1 cellular context compared by ENCODE assay signal in the genomic region with DNA sequence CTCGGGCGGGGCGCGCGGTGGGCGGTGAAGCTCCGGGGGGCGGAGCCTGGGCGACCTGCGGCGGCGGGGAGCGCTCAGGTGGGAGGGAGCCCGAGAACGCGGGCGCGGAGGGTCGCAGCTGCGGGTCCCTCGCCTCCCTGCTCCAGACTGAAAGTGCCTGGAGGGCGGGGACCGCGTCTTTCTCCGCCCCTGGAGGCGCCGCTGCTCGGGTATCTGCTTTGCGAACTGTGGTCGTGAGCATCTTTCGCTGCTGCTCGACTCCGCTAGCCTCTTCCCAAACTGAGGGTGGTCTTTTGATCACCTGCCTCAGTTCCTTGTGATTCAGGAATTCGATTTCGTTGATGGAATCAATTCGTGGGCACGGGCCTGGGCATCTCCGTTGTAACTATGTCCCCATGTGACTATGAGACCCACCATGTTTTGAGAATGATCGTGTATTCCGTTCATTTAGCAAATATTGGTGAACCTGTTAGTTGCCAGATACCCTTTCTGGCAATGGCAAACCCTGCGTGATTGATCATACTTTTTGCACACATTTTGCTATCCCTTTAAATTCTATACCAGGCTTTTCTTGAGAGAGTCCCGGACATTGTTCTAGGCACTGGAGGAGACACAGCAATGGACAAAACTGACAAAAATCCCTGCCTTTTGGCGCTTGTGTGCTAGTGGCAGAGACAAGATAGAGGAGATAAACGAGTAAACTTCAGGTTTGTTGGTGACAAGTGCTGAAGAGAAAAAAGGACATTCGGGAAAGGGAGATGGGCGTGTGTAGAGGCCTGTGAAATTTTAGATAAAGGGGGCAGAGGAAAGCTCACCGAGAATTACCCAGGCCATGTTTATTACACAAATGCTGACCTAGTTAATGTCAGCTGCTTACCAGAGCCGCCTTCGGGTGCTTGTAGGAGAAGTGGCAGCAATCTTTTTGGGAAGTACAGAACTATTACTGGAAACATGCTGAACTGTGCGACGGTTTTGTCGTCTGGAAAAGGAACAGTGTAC.
TF ChIP-seq lines count a peak whose summit lies in the region.

No MANE protein-coding gene starts in this region.

TF ChIP-seq in HepG2, 621 proteins besides CTCF, POLR2A, EP300 and RAD21 (continued from another document and continues in another):
- TF ChIP-seq, protein P1, sequence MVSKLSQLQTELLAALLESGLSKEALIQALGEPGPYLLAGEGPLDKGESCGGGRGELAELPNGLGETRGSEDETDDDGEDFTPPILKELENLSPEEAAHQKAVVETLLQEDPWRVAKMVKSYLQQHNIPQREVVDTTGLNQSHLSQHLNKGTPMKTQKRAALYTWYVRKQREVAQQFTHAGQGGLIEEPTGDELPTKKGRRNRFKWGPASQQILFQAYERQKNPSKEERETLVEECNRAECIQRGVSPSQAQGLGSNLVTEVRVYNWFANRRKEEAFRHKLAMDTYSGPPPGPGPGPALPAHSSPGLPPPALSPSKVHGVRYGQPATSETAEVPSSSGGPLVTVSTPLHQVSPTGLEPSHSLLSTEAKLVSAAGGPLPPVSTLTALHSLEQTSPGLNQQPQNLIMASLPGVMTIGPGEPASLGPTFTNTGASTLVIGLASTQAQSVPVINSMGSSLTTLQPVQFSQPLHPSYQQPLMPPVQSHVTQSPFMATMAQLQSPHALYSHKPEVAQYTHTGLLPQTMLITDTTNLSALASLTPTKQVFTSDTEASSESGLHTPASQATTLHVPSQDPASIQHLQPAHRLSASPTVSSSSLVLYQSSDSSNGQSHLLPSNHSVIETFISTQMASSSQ (IDR thresholded peaks at IDR 0.05; ENCODE audit: low read depth) = no peak
- TF ChIP-seq, protein P1 (CRISPR knock-in tag; IDR thresholded peaks at IDR 0.05; ENCODE audit: borderline replicate concordance) = peak; percentile 5; the same call in 1 of the 2 replicates
- no peak for TF ChIP-seq ZNF768 (CRISPR knock-in tag; IDR thresholded peaks at IDR 0.05)
- TF ChIP-seq, protein P2, sequence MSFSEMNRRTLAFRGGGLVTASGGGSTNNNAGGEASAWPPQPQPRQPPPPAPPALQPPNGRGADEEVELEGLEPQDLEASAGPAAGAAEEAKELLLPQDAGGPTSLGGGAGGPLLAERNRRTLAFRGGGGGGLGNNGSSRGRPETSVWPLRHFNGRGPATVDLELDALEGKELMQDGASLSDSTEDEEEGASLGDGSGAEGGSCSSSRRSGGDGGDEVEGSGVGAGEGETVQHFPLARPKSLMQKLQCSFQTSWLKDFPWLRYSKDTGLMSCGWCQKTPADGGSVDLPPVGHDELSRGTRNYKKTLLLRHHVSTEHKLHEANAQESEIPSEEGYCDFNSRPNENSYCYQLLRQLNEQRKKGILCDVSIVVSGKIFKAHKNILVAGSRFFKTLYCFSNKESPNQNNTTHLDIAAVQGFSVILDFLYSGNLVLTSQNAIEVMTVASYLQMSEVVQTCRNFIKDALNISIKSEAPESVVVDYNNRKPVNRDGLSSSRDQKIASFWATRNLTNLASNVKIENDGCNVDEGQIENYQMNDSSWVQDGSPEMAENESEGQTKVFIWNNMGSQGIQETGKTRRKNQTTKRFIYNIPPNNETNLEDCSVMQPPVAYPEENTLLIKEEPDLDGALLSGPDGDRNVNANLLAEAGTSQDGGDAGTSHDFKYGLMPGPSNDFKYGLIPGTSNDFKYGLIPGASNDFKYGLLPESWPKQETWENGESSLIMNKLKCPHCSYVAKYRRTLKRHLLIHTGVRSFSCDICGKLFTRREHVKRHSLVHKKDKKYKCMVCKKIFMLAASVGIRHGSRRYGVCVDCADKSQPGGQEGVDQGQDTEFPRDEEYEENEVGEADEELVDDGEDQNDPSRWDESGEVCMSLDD (CRISPR knock-in tag; IDR thresholded peaks at IDR 0.05; ENCODE audit: borderline replicate concordance) = no peak
- no peak; the same call in 1 of the 2 replicates for TF ChIP-seq SAP130 (CRISPR knock-in tag; IDR thresholded peaks at IDR 0.05; ENCODE audit: low read depth)
- TF ChIP-seq ASH2L (IDR thresholded peaks at IDR 0.05; ENCODE audit: insufficient read length, low read depth, low read length) = peak; percentile 5
- TF ChIP-seq, protein P3, sequence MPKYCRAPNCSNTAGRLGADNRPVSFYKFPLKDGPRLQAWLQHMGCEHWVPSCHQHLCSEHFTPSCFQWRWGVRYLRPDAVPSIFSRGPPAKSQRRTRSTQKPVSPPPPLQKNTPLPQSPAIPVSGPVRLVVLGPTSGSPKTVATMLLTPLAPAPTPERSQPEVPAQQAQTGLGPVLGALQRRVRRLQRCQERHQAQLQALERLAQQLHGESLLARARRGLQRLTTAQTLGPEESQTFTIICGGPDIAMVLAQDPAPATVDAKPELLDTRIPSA (CRISPR knock-in tag; IDR thresholded peaks at IDR 0.05; ENCODE audit: borderline replicate concordance) = 0 out of 2 replicates have a peak, but pooled peaks have one; percentile 20
- TF ChIP-seq, protein P4, sequence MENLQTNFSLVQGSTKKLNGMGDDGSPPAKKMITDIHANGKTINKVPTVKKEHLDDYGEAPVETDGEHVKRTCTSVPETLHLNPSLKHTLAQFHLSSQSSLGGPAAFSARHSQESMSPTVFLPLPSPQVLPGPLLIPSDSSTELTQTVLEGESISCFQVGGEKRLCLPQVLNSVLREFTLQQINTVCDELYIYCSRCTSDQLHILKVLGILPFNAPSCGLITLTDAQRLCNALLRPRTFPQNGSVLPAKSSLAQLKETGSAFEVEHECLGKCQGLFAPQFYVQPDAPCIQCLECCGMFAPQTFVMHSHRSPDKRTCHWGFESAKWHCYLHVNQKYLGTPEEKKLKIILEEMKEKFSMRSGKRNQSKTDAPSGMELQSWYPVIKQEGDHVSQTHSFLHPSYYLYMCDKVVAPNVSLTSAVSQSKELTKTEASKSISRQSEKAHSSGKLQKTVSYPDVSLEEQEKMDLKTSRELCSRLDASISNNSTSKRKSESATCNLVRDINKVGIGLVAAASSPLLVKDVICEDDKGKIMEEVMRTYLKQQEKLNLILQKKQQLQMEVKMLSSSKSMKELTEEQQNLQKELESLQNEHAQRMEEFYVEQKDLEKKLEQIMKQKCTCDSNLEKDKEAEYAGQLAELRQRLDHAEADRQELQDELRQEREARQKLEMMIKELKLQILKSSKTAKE (CRISPR knock-in tag; IDR thresholded peaks at IDR 0.05; ENCODE audit: borderline replicate concordance) = no peak
- TF ChIP-seq, protein P5, sequence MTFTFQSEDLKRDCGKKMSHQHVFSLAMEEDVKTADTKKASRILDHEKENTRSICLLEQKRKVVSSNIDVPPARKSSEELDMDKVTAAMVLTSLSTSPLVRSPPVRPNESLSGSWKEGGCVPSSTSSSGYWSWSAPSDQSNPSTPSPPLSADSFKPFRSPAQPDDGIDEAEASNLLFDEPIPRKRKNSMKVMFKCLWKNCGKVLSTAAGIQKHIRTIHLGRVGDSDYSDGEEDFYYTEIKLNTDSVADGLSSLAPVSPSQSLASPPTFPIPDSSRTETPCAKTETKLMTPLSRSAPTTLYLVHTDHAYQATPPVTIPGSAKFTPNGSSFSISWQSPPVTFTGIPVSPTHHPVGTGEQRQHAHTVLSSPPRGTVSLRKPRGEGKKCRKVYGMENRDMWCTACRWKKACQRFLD (CRISPR knock-in tag; IDR thresholded peaks at IDR 0.05; ENCODE audit: borderline replicate concordance) = no peak
- 0 out of 2 replicates have a peak, but pooled peaks have one; percentile 2 for TF ChIP-seq ZNF724P (CRISPR knock-in tag; IDR thresholded peaks at IDR 0.05; ENCODE audit: borderline replicate concordance)
- 0 out of 2 replicates have a peak, but pooled peaks have one; percentile 49 for TF ChIP-seq ZSCAN22 (CRISPR knock-in tag; IDR thresholded peaks at IDR 0.05)
- TF ChIP-seq ZBTB1 (CRISPR knock-in tag; IDR thresholded peaks at IDR 0.05; ENCODE audit: borderline replicate concordance) = no peak
- TF ChIP-seq ZNF674 (CRISPR knock-in tag; IDR thresholded peaks at IDR 0.05; ENCODE audit: low read depth) = no peak
- TF ChIP-seq SNAPC2 (CRISPR knock-in tag; IDR thresholded peaks at IDR 0.05) = 0 out of 2 replicates have a peak, but pooled peaks have one; percentile 0
- TF ChIP-seq ZNF441 (CRISPR knock-in tag; IDR thresholded peaks at IDR 0.05; ENCODE audit: borderline replicate concordance) = no peak
- TF ChIP-seq ZNF34 (CRISPR knock-in tag; IDR thresholded peaks at IDR 0.05; ENCODE audit: borderline replicate concordance) = 0 out of 2 replicates have a peak, but pooled peaks have one; percentile 62
- TF ChIP-seq HMGA1 (CRISPR knock-in tag; conservative IDR thresholded peaks at IDR 0.05) = no peak
- TF ChIP-seq NRL (CRISPR knock-in tag; IDR thresholded peaks at IDR 0.05; ENCODE audit: borderline replicate concordance) = no peak
- no peak for TF ChIP-seq THAP11 (CRISPR knock-in tag; IDR thresholded peaks at IDR 0.05)
- TF ChIP-seq GFI1 (CRISPR knock-in tag; IDR thresholded peaks at IDR 0.05; ENCODE audit: borderline replicate concordance) = no peak
- TF ChIP-seq HNF4G (IDR thresholded peaks at IDR 0.05; ENCODE audit: borderline replicate concordance, low read depth, low read length) = no peak
- TF ChIP-seq HNF4G (CRISPR knock-in tag; IDR thresholded peaks at IDR 0.05; ENCODE audit: borderline replicate concordance, low read depth) = no peak
- no peak for TF ChIP-seq ZNF501 (CRISPR knock-in tag; IDR thresholded peaks at IDR 0.05)
- peak; percentile 8; the same call in 1 of the 2 replicates for TF ChIP-seq ZBTB8A (CRISPR knock-in tag; IDR thresholded peaks at IDR 0.05; ENCODE audit: borderline replicate concordance, low read depth)
- no peak for TF ChIP-seq ZNF598 (CRISPR knock-in tag; IDR thresholded peaks at IDR 0.05; ENCODE audit: borderline replicate concordance)
- TF ChIP-seq, protein P6, sequence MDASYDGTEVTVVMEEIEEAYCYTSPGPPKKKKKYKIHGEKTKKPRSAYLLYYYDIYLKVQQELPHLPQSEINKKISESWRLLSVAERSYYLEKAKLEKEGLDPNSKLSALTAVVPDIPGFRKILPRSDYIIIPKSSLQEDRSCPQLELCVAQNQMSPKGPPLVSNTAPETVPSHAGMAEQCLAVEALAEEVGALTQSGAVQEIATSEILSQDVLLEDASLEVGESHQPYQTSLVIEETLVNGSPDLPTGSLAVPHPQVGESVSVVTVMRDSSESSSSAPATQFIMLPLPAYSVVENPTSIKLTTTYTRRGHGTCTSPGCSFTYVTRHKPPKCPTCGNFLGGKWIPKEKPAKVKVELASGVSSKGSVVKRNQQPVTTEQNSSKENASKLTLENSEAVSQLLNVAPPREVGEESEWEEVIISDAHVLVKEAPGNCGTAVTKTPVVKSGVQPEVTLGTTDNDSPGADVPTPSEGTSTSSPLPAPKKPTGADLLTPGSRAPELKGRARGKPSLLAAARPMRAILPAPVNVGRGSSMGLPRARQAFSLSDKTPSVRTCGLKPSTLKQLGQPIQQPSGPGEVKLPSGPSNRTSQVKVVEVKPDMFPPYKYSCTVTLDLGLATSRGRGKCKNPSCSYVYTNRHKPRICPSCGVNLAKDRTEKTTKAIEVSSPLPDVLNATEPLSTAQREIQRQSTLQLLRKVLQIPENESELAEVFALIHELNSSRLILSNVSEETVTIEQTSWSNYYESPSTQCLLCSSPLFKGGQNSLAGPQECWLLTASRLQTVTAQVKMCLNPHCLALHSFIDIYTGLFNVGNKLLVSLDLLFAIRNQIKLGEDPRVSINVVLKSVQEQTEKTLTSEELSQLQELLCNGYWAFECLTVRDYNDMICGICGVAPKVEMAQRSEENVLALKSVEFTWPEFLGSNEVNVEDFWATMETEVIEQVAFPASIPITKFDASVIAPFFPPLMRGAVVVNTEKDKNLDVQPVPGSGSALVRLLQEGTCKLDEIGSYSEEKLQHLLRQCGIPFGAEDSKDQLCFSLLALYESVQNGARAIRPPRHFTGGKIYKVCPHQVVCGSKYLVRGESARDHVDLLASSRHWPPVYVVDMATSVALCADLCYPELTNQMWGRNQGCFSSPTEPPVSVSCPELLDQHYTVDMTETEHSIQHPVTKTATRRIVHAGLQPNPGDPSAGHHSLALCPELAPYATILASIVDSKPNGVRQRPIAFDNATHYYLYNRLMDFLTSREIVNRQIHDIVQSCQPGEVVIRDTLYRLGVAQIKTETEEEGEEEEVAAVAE (CRISPR knock-in tag; IDR thresholded peaks at IDR 0.05; ENCODE audit: borderline replicate concordance) = no peak
- no peak for TF ChIP-seq ZNF136 (CRISPR knock-in tag; IDR thresholded peaks at IDR 0.05; ENCODE audit: low read depth)
- TF ChIP-seq SP1 (IDR thresholded peaks at IDR 0.05) = no peak
- peak; percentile 4; the same call in 1 of the 2 replicates for TF ChIP-seq SP1 (CRISPR knock-in tag; IDR thresholded peaks at IDR 0.05)
- TF ChIP-seq, protein P7, sequence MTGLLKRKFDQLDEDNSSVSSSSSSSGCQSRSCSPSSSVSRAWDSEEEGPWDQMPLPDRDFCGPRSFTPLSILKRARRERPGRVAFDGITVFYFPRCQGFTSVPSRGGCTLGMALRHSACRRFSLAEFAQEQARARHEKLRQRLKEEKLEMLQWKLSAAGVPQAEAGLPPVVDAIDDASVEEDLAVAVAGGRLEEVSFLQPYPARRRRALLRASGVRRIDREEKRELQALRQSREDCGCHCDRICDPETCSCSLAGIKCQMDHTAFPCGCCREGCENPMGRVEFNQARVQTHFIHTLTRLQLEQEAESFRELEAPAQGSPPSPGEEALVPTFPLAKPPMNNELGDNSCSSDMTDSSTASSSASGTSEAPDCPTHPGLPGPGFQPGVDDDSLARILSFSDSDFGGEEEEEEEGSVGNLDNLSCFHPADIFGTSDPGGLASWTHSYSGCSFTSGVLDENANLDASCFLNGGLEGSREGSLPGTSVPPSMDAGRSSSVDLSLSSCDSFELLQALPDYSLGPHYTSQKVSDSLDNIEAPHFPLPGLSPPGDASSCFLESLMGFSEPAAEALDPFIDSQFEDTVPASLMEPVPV (CRISPR knock-in tag; IDR thresholded peaks at IDR 0.05) = no peak
- no peak for TF ChIP-seq SIN3B (IDR thresholded peaks at IDR 0.05; ENCODE audit: low read length)
- no peak for TF ChIP-seq GATA4 (IDR thresholded peaks at IDR 0.05; ENCODE audit: borderline replicate concordance, low read depth)
- TF ChIP-seq, protein P8, sequence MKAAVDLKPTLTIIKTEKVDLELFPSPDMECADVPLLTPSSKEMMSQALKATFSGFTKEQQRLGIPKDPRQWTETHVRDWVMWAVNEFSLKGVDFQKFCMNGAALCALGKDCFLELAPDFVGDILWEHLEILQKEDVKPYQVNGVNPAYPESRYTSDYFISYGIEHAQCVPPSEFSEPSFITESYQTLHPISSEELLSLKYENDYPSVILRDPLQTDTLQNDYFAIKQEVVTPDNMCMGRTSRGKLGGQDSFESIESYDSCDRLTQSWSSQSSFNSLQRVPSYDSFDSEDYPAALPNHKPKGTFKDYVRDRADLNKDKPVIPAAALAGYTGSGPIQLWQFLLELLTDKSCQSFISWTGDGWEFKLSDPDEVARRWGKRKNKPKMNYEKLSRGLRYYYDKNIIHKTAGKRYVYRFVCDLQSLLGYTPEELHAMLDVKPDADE (CRISPR knock-in tag; IDR thresholded peaks at IDR 0.05) = 0 out of 2 replicates have a peak, but pooled peaks have one; percentile 3
- no peak for TF ChIP-seq SCMH1 (CRISPR knock-in tag; IDR thresholded peaks at IDR 0.05; ENCODE audit: borderline replicate concordance)
- no peak for TF ChIP-seq NAIF1 (CRISPR knock-in tag; IDR thresholded peaks at IDR 0.05; ENCODE audit: borderline replicate concordance)
- TF ChIP-seq ZNF605 (CRISPR knock-in tag; IDR thresholded peaks at IDR 0.05) = no peak; the same call in 1 of the 2 replicates
- TF ChIP-seq KLF15 (CRISPR knock-in tag; IDR thresholded peaks at IDR 0.05; ENCODE audit: borderline replicate concordance) = no peak
